ENCODE assay signal across 2 cellular contexts in the genomic region with DNA sequence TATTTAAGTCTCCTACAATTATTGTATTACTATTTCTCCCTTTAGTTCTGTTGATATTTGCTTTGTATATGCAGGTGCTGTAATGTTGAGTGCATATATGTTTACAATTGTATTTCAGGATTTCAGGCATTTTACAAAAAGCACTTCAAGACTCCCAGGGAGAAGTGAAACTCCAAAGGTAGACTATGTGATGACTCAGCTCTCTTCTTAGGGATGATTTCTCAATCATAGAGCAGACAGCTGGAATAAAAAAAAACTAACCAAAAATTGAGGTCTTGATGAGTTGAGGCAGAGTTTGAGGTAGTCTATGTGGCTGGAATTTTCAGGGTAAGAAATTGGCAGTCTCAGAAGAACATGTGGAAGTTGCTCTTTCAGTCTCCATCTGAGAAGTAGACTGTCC.
TF ChIP-seq lines count a peak whose summit lies in the region.

No MANE protein-coding gene starts in this region.

TF ChIP-seq in GM23338, 12 proteins besides CTCF, POLR2A, EP300 and RAD21 (continued from another document):
- TF ChIP-seq, protein P1, sequence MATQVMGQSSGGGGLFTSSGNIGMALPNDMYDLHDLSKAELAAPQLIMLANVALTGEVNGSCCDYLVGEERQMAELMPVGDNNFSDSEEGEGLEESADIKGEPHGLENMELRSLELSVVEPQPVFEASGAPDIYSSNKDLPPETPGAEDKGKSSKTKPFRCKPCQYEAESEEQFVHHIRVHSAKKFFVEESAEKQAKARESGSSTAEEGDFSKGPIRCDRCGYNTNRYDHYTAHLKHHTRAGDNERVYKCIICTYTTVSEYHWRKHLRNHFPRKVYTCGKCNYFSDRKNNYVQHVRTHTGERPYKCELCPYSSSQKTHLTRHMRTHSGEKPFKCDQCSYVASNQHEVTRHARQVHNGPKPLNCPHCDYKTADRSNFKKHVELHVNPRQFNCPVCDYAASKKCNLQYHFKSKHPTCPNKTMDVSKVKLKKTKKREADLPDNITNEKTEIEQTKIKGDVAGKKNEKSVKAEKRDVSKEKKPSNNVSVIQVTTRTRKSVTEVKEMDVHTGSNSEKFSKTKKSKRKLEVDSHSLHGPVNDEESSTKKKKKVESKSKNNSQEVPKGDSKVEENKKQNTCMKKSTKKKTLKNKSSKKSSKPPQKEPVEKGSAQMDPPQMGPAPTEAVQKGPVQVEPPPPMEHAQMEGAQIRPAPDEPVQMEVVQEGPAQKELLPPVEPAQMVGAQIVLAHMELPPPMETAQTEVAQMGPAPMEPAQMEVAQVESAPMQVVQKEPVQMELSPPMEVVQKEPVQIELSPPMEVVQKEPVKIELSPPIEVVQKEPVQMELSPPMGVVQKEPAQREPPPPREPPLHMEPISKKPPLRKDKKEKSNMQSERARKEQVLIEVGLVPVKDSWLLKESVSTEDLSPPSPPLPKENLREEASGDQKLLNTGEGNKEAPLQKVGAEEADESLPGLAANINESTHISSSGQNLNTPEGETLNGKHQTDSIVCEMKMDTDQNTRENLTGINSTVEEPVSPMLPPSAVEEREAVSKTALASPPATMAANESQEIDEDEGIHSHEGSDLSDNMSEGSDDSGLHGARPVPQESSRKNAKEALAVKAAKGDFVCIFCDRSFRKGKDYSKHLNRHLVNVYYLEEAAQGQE (IDR thresholded peaks at IDR 0.05; ENCODE audit: unreplicated experiment): no peak
TF ChIP-seq in GM23338: peak in this region for 0.

TF ChIP-seq in SK-N-SH treated with all-trans-retinoic acid at 6 μM for 48 hours, 23 proteins besides CTCF, POLR2A, EP300 and RAD21 (continued from another document):
- TF ChIP-seq, protein P2, sequence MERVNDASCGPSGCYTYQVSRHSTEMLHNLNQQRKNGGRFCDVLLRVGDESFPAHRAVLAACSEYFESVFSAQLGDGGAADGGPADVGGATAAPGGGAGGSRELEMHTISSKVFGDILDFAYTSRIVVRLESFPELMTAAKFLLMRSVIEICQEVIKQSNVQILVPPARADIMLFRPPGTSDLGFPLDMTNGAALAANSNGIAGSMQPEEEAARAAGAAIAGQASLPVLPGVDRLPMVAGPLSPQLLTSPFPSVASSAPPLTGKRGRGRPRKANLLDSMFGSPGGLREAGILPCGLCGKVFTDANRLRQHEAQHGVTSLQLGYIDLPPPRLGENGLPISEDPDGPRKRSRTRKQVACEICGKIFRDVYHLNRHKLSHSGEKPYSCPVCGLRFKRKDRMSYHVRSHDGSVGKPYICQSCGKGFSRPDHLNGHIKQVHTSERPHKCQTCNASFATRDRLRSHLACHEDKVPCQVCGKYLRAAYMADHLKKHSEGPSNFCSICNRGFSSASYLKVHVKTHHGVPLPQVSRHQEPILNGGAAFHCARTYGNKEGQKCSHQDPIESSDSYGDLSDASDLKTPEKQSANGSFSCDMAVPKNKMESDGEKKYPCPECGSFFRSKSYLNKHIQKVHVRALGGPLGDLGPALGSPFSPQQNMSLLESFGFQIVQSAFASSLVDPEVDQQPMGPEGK (CRISPR knock-in tag; IDR thresholded peaks at IDR 0.05; ENCODE audit: borderline replicate concordance): no peak
- no peak for TF ChIP-seq RARB (CRISPR knock-in tag; IDR thresholded peaks at IDR 0.05)
- no peak for TF ChIP-seq ESRRG (CRISPR knock-in tag; IDR thresholded peaks at IDR 0.05)
- no peak for TF ChIP-seq TOX (CRISPR knock-in tag; IDR thresholded peaks at IDR 0.05; ENCODE audit: borderline replicate concordance)
- TF ChIP-seq ZFP30 (CRISPR knock-in tag; IDR thresholded peaks at IDR 0.05): no peak
- no peak for TF ChIP-seq PPARA (CRISPR knock-in tag; IDR thresholded peaks at IDR 0.05; ENCODE audit: borderline replicate concordance)
- TF ChIP-seq, protein P3, sequence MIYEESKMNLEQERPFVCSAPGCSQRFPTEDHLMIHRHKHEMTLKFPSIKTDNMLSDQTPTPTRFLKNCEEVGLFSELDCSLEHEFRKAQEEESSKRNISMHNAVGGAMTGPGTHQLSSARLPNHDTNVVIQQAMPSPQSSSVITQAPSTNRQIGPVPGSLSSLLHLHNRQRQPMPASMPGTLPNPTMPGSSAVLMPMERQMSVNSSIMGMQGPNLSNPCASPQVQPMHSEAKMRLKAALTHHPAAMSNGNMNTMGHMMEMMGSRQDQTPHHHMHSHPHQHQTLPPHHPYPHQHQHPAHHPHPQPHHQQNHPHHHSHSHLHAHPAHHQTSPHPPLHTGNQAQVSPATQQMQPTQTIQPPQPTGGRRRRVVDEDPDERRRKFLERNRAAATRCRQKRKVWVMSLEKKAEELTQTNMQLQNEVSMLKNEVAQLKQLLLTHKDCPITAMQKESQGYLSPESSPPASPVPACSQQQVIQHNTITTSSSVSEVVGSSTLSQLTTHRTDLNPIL (CRISPR knock-in tag; IDR thresholded peaks at IDR 0.05; ENCODE audit: low read depth): no peak
TF ChIP-seq in SK-N-SH treated with all-trans-retinoic acid at 6 μM for 48 hours: peak in this region for 0.
